In the genomic region with DNA sequence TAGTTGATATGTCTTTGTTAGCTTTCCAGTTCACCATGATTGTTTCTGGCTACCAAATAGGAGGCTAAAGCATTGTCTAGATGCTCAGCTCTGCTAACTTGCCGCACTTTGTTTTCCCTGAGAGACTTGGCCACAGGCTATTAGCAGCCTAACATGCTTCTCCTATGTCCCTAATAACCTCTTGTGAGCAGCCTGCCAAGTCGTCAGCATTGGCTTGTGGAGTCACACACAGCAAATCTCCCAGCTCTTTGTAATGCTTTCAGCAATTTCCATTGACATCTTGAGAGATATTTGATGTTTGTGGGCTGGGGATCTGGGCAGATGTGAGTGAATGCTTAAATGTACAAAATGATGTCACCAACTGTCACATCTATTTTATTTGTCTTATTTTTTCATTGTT, we compare ENCODE assay signal across 18 cellular contexts.
A peak's percentile ranks its signal among the peaks of the same experiment; 100 is the strongest.
DNase-seq lines count a peak whose midpoint lies in the region; ATAC-seq and TF ChIP-seq lines count a peak whose summit lies in the region.
"Had no signal": no experiment of that assay in that cellular context is flagged by ENCODE, and none has a peak within 500 bp of the region (broad histone marks: within the 10 kb centered on the region; RNA-seq: fewer than 3 reads in every experiment).

No MANE protein-coding gene starts in this region.

- TF ChIP-seq EP300 in neural cell (conservative IDR thresholded peaks at IDR 0.05; ENCODE audit: poor library complexity, severe bottlenecking) (peak; percentile 92), upper lobe of left lung (IDR thresholded peaks at IDR 0.05) (no peak)

- H4K20me1 ChIP-seq in neural cell (ENCODE audit: insufficient read depth): no peaks in the 10 kb centered on the region
- H4K20me1 ChIP-seq: BLaER1 treated with 17β-estradiol and CSF1 and Interleukin-3, amounts not matched to agents 10 nM and 100 nM had no signal

- H3K9me3 ChIP-seq in heart left ventricle: peaks cover 0 to 3% (median 0%) of the 10 kb centered on the region in 12 donors
- H3K9me3 ChIP-seq in left ventricle myocardium inferior (replicated peaks): peaks cover under 1% of the 10 kb centered on the region
- H3K9me3 ChIP-seq in RWPE2 (ENCODE audit: severe bottlenecking): no peaks in the 10 kb centered on the region
- no peaks in the 10 kb centered on the region for H3K9me3 ChIP-seq in neural cell (ENCODE audit: low read length)
- H3K9me3 ChIP-seq in upper lobe of left lung: no peaks in the 10 kb centered on the region
- H3K9me3 ChIP-seq: SK-N-SH had no signal

- peak overlapping the region; percentile 48 for H3K9ac ChIP-seq in neural cell (ENCODE audit: low read length)
- H3K9ac ChIP-seq: BLaER1 treated with 17β-estradiol and CSF1 and Interleukin-3, amounts not matched to agents 10 nM and 100 nM; SK-N-SH had no signal

- no peak overlapping the region for H2AFZ ChIP-seq in neural cell (ENCODE audit: low read depth, low read length)

- DNase-seq in heart left ventricle (peak in 2 of 5 donors; percentile 32 to 56), left ventricle myocardium inferior (no peak), RWPE2 (ENCODE audit: low spot score) (no peak), foreskin keratinocyte (no peak), NCI-H1694 (lab: John Stamatoyannopoulos, UW) (no peak), upper lobe of left lung (no peak)
- DNase-seq: CD8-positive, alpha-beta memory T cell; H7; HFFc6; NCI-H1417; NCI-H187 treated with DMSO at 0.1 percent for 48 hours; NCI-H2171 treated with DMSO at 0.1 percent for 48 hours; NCI-H446; NCI-H526 treated with DMSO at 0.1 percent for 48 hours; SHP77 treated with DMSO at 0.1 percent for 48 hours; SK-N-SH had no signal

- H3K27me3 ChIP-seq in heart left ventricle (no peaks in the 10 kb centered on the region), left ventricle myocardium inferior (ENCODE audit: low read depth) (no peaks in the 10 kb centered on the region), RWPE2 (ENCODE audit: insufficient read depth, poor library complexity, severe bottlenecking) (no peaks in the 10 kb centered on the region), neural cell (ENCODE audit: insufficient read depth, low read depth, low read length) (no peaks in the 10 kb centered on the region), foreskin keratinocyte (no peaks in the 10 kb centered on the region), upper lobe of left lung (no peaks in the 10 kb centered on the region)
- H3K27me3 ChIP-seq: BLaER1 treated with 17β-estradiol and CSF1 and Interleukin-3, amounts not matched to agents 10 nM and 100 nM had no signal

- no peak overlapping the region for H3K27ac ChIP-seq in heart left ventricle
- H3K27ac ChIP-seq in left ventricle myocardium inferior (replicated peaks): no peak overlapping the region
- H3K27ac ChIP-seq in RWPE2 (ENCODE audit: poor library complexity, severe bottlenecking): peak overlapping the region; percentile 41
- peak overlapping the region; percentile 80 for H3K27ac ChIP-seq in neural cell (ENCODE audit: low read length)
- no peak overlapping the region for H3K27ac ChIP-seq in foreskin keratinocyte
- H3K27ac ChIP-seq in upper lobe of left lung: no peak overlapping the region
- H3K27ac ChIP-seq: BLaER1 treated with 17β-estradiol and CSF1 and Interleukin-3, amounts not matched to agents 10 nM and 100 nM had no signal

- no peak for TF ChIP-seq CTCF in heart left ventricle (IDR thresholded peaks at IDR 0.05)
- TF ChIP-seq CTCF in left ventricle myocardium inferior (IDR thresholded peaks at IDR 0.05; ENCODE audit: borderline replicate concordance): no peak
- TF ChIP-seq CTCF in RWPE2 (IDR thresholded peaks at IDR 0.05; ENCODE audit: poor library complexity, severe bottlenecking): no peak
- TF ChIP-seq CTCF in neural cell (IDR thresholded peaks at IDR 0.05; ENCODE audit: poor library complexity, severe bottlenecking): no peak
- TF ChIP-seq CTCF in foreskin keratinocyte (conservative IDR thresholded peaks at IDR 0.05): no peak
- TF ChIP-seq CTCF in upper lobe of left lung (IDR thresholded peaks at IDR 0.05): no peak

- TF ChIP-seq RAD21 in neural cell (conservative IDR thresholded peaks at IDR 0.05): peak; percentile 25

- H3K4me3 ChIP-seq in heart left ventricle: no peak overlapping the region
- no peak overlapping the region for H3K4me3 ChIP-seq in left ventricle myocardium inferior
- H3K4me3 ChIP-seq in RWPE2 (ENCODE audit: severe bottlenecking): no peak overlapping the region
- peak overlapping the region; percentile 12 for H3K4me3 ChIP-seq in neural cell (ENCODE audit: low read length)
- no peak overlapping the region for H3K4me3 ChIP-seq in upper lobe of left lung
- H3K4me3 ChIP-seq: BLaER1 treated with 17β-estradiol and CSF1 and Interleukin-3, amounts not matched to agents 10 nM and 100 nM had no signal

- WGBS in heart left ventricle, 4 donors: 34 to 42% (median 37%) methylated on average over 2 of the region's 2 CpGs
- 93 to 97% methylated on average over 2 of the region's 2 CpGs for WGBS in upper lobe of left lung, 2 donors

- no peak overlapping the region for H3K4me2 ChIP-seq in neural cell (ENCODE audit: low read length)
- H3K4me2 ChIP-seq: SK-N-SH had no signal

- H3K4me1 ChIP-seq in heart left ventricle: peaks cover 0 to 12% (median 0%) of the 10 kb centered on the region in 12 donors
- peaks cover 15% of the 10 kb centered on the region for H3K4me1 ChIP-seq in left ventricle myocardium inferior
- no peaks in the 10 kb centered on the region for H3K4me1 ChIP-seq in RWPE2 (ENCODE audit: insufficient read depth, poor library complexity, severe bottlenecking)
- H3K4me1 ChIP-seq in foreskin keratinocyte: peaks cover 3% of the 10 kb centered on the region
- H3K4me1 ChIP-seq in upper lobe of left lung: no peaks in the 10 kb centered on the region

- intact Hi-C loops in heart left ventricle (cut with DNase I) (loop anchor here in 1 of 10 donors (5.0 kb wide), 1 partner anchor 38 kb away; no protein-coding TSS in a partner anchor), left ventricle myocardium inferior (cut with micrococcal nuclease) (no loop called here)

- no peaks in the 10 kb centered on the region for H3K9me2 ChIP-seq in neural cell (ENCODE audit: insufficient read depth, low read length)
- H3K9me2 ChIP-seq: SK-N-SH had no signal

- no peak for TF ChIP-seq POLR2A in heart left ventricle (IDR thresholded peaks at IDR 0.05)
- no peak for TF ChIP-seq POLR2A in upper lobe of left lung (IDR thresholded peaks at IDR 0.05)

- H3F3A ChIP-seq in neural cell (ENCODE audit: insufficient read depth, low read length, poor library complexity, severe bottlenecking): no peaks in the 10 kb centered on the region

- ATAC-seq in heart left ventricle (peak; percentile 47 to 83 (median 64)), RWPE2 (ENCODE audit: low read depth) (no peak), foreskin keratinocyte (no peak), upper lobe of left lung (ENCODE audit: low FRiP score in 2 of 2) (no peak)

- H3K36me3 ChIP-seq in heart left ventricle: peaks cover 0 to 36% (median 10%) of the 10 kb centered on the region in 9 donors
- H3K36me3 ChIP-seq in left ventricle myocardium inferior: peaks cover 27% of the 10 kb centered on the region
- H3K36me3 ChIP-seq in RWPE2 (ENCODE audit: low read depth): no peaks in the 10 kb centered on the region
- H3K36me3 ChIP-seq in neural cell (ENCODE audit: insufficient read depth, low read length): no peaks in the 10 kb centered on the region
- H3K36me3 ChIP-seq in upper lobe of left lung: peaks cover 0 to 30% (median 5%) of the 10 kb centered on the region in 4 donors

- H3K79me2 ChIP-seq in neural cell (replicated peaks; ENCODE audit: insufficient read depth, low read length): no peaks in the 10 kb centered on the region

TF ChIP-seq in neural cell, 6 proteins besides CTCF, POLR2A, EP300 and RAD21:
- TF ChIP-seq TAF1 (IDR thresholded peaks at IDR 0.05; ENCODE audit: low read depth): no peak
- peak; percentile 70 for TF ChIP-seq POLR2AphosphoS5 (IDR thresholded peaks at IDR 0.05)
TF ChIP-seq in neural cell: peak in this region for 1.

Comparison
In these comparisons a context has a peak if more than half of its experiments do, and no peak if none do; other contexts are left out.
1. ATAC-seq: peak in heart left ventricle (4 of 4); none in RWPE2 (single experiment), foreskin keratinocyte (single experiment) and upper lobe of left lung (0 of 2).
2. H3K27ac ChIP-seq: peak in RWPE2 (single experiment) and neural cell (single experiment); none in heart left ventricle (0 of 12), left ventricle myocardium inferior (single experiment), foreskin keratinocyte (single experiment) and upper lobe of left lung (0 of 4).